Comparison of ENCODE assay signal across 11 cellular contexts in genomic region chr7:36036590-36036989, GRCh38.
DNase-seq lines count a peak whose midpoint lies in the region; ATAC-seq and TF ChIP-seq lines count a peak whose summit lies in the region.
"Had no signal": no experiment of that assay in that cellular context is flagged by ENCODE, and none has a peak within 500 bp of the region (broad histone marks: within the 10 kb centered on the region; RNA-seq: fewer than 3 reads in every experiment).

No MANE protein-coding gene starts in this region.

- intact Hi-C loops in aorta (cut with DNase I): no loop called here
- intact Hi-C loops in activated naive CD4-positive, alpha-beta T cell treated with anti-CD3 and anti-CD28 coated beads for 36 hours (cut with micrococcal nuclease): no loop called here

- CTCF ChIA-PET in activated naive CD4-positive, alpha-beta T cell treated with anti-CD3 and anti-CD28 coated beads for 36 hours (lab: Charles Lee): interaction anchor here (0.6 kb wide), 1 partner anchor 240 kb away, joined by 3 read pairs; no protein-coding TSS in a partner anchor

- H3K9me3 ChIP-seq in neural progenitor cell (ENCODE audit: low read depth) (no peaks in the 10 kb centered on the region), aorta (ENCODE audit: control insufficient read depth, low read length) (no peaks in the 10 kb centered on the region)

- no peaks in the 10 kb centered on the region for H4K20me1 ChIP-seq in neural progenitor cell (ENCODE audit: low read depth)

- TF ChIP-seq CTCF in fibroblast of villous mesenchyme (IDR thresholded peaks at IDR 0.05; ENCODE audit: insufficient read depth, low read depth, low read length) (no peak), neural progenitor cell (IDR thresholded peaks at IDR 0.05) (no peak)

- DNase-seq in fibroblast of villous mesenchyme (ENCODE audit: low read depth) (peak; percentile 14), neural progenitor cell (ENCODE audit: low spot score) (no peak), aorta (no peak)
- DNase-seq in activated effector memory CD4-positive, alpha-beta T cell treated with Interleukin-2 at 50 U/mL for 16 hours: no peak
- DNase-seq in activated naive CD4-positive, alpha-beta T cell treated with anti-CD3 and anti-CD28 coated beads for 36 hours: no peak
- DNase-seq: activated CD4-positive, CD25-positive, alpha-beta regulatory T cell treated with anti-CD3 and anti-CD28 coated beads, Interleukin-2, amount 50 U/mL, for 72 hours; DND-41; NCI-H2081 treated with DMSO at 0.1 percent for 48 hours had no signal

- no peaks in the 10 kb centered on the region for H3K36me3 Mint-ChIP-seq in neural progenitor cell
- H3K36me3 Mint-ChIP-seq in activated naive CD4-positive, alpha-beta T cell treated with anti-CD3 and anti-CD28 coated beads for 36 hours (ENCODE audit: low read depth): no peaks in the 10 kb centered on the region
- H3K36me3 Mint-ChIP-seq: activated naive CD4-positive, alpha-beta T cell treated with anti-CD3 and anti-CD28 coated beads, Interleukin-2, amount 50 U/mL, for 24 hours had no signal

- ATAC-seq in SK-N-SH treated with all-trans-retinoic acid at 6 μM for 48 hours (peak; percentile 26), aorta (ENCODE audit: low FRiP score) (peak; percentile 67), esophagus mucosa (no peak)

- H3K27ac ChIP-seq in neural progenitor cell: no peak overlapping the region
- peak overlapping the region in 1 of 2 donors; percentile 69 for H3K27ac ChIP-seq in aorta (ENCODE audit: low read depth in 1 of 2, low read length in 2 of 2)

- H3K4me1 ChIP-seq in neural progenitor cell: peaks cover 9% of the 10 kb centered on the region
- H3K4me1 ChIP-seq in aorta (ENCODE audit: control insufficient read depth in 1 of 2, insufficient read depth in 2 of 2, low read length in 2 of 2): no peaks in the 10 kb centered on the region

- H3K27ac Mint-ChIP-seq in neural progenitor cell: peak overlapping the region; percentile 21
- no peak overlapping the region for H3K27ac Mint-ChIP-seq in activated naive CD4-positive, alpha-beta T cell treated with anti-CD3 and anti-CD28 coated beads for 36 hours
- H3K27ac Mint-ChIP-seq: activated naive CD4-positive, alpha-beta T cell treated with anti-CD3 and anti-CD28 coated beads, Interleukin-2, amount 50 U/mL, for 24 hours had no signal

- H3K4me3 ChIP-seq in fibroblast of villous mesenchyme (ENCODE audit: low read depth, low read length) (no peak overlapping the region), neural progenitor cell (no peak overlapping the region), aorta (ENCODE audit: low read length in 2 of 2) (no peak overlapping the region)

- peaks cover 18% of the 10 kb centered on the region for H3K4me1 Mint-ChIP-seq in neural progenitor cell
- H3K4me1 Mint-ChIP-seq in activated naive CD4-positive, alpha-beta T cell treated with anti-CD3 and anti-CD28 coated beads for 36 hours (ENCODE audit: low read depth): no peaks in the 10 kb centered on the region
- H3K4me1 Mint-ChIP-seq: activated naive CD4-positive, alpha-beta T cell treated with anti-CD3 and anti-CD28 coated beads, Interleukin-2, amount 50 U/mL, for 24 hours had no signal

- H3K27me3 ChIP-seq in neural progenitor cell (no peaks in the 10 kb centered on the region), aorta (ENCODE audit: control insufficient read depth in 1 of 2, insufficient read depth in 2 of 2, low read length in 1 of 2) (no peaks in the 10 kb centered on the region)

- 52 to 61% methylated on average over 4 of the region's 4 CpGs for WGBS in aorta, 2 donors

- H3K4me2 ChIP-seq in neural progenitor cell: no peak overlapping the region

- H3K27me3 Mint-ChIP-seq in neural progenitor cell (ENCODE audit: insufficient read depth, low read depth): peaks cover 2% of the 10 kb centered on the region
- H3K27me3 Mint-ChIP-seq in activated naive CD4-positive, alpha-beta T cell treated with anti-CD3 and anti-CD28 coated beads for 36 hours (ENCODE audit: low read depth): no peaks in the 10 kb centered on the region
- H3K27me3 Mint-ChIP-seq: activated naive CD4-positive, alpha-beta T cell treated with anti-CD3 and anti-CD28 coated beads, Interleukin-2, amount 50 U/mL, for 24 hours had no signal

- H3K9me3 Mint-ChIP-seq in neural progenitor cell: no peaks in the 10 kb centered on the region
- H3K9me3 Mint-ChIP-seq in activated naive CD4-positive, alpha-beta T cell treated with anti-CD3 and anti-CD28 coated beads for 36 hours: no peaks in the 10 kb centered on the region
- H3K9me3 Mint-ChIP-seq: activated naive CD4-positive, alpha-beta T cell treated with anti-CD3 and anti-CD28 coated beads, Interleukin-2, amount 50 U/mL, for 24 hours had no signal

- H3K9ac ChIP-seq in neural progenitor cell: no peak overlapping the region

- no peak overlapping the region for H2AFZ ChIP-seq in neural progenitor cell (replicated peaks)

- no peak overlapping the region for H3K4me3 Mint-ChIP-seq in neural progenitor cell
- no peak overlapping the region for H3K4me3 Mint-ChIP-seq in activated naive CD4-positive, alpha-beta T cell treated with anti-CD3 and anti-CD28 coated beads for 36 hours
- H3K4me3 Mint-ChIP-seq: activated naive CD4-positive, alpha-beta T cell treated with anti-CD3 and anti-CD28 coated beads, Interleukin-2, amount 50 U/mL, for 24 hours had no signal

- no peaks in the 10 kb centered on the region for H3K79me2 ChIP-seq in neural progenitor cell (ENCODE audit: low read depth)

- no peaks in the 10 kb centered on the region for H3F3A ChIP-seq in neural progenitor cell (ENCODE audit: low read depth)

- H3K36me3 ChIP-seq in neural progenitor cell (no peaks in the 10 kb centered on the region), aorta (ENCODE audit: control insufficient read depth in 1 of 2, insufficient read depth in 2 of 2, low read length in 1 of 2) (no peaks in the 10 kb centered on the region)

TF ChIP-seq in SK-N-SH treated with all-trans-retinoic acid at 6 μM for 48 hours, 23 proteins besides CTCF, POLR2A, EP300 and RAD21:
- TF ChIP-seq ZFP30 (CRISPR knock-in tag; IDR thresholded peaks at IDR 0.05) (no peak), ZFP3 (CRISPR knock-in tag; IDR thresholded peaks at IDR 0.05) (peak; percentile 70; the same call in 1 of the 2 replicates), TSHZ2 (CRISPR knock-in tag; IDR thresholded peaks at IDR 0.05) (peak; percentile 57; the same call in 1 of the 2 replicates), SNAI2 (CRISPR knock-in tag; IDR thresholded peaks at IDR 0.05) (peak; percentile 83), ESRRG (CRISPR knock-in tag; IDR thresholded peaks at IDR 0.05) (no peak), GLIS3 (CRISPR knock-in tag; IDR thresholded peaks at IDR 0.05) (0 out of 2 replicates have a peak, but pooled peaks have one; percentile 6), CSDC2 (CRISPR knock-in tag; IDR thresholded peaks at IDR 0.05) (0 out of 2 replicates have a peak, but pooled peaks have one; percentile 28)
